24 cellular contexts compared by ENCODE assay signal in the genomic region with DNA sequence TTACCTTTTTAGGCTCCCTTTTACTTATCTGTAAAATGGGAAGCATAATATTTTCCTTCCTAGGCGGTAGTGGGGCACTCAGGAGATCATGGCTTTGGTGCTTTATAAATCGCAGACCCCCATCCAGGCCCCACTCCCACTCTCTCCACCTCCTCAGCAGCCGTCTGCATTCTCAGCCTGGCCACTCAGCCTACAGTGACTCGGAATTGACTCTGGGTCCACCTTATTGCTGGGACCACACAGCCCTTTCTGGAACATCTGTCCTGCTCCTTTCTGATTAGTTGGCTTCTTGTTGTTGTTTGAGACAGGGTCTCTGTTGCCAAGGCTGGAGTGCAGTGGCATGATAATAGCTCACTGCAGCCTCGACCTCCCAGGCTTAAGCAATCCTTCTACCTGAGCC.
"Had no signal": no experiment of that assay in that cellular context is flagged by ENCODE, and none has a peak within 500 bp of the region (broad histone marks: within the 10 kb centered on the region; RNA-seq: fewer than 3 reads in every experiment).

No MANE protein-coding gene starts in this region.

- H3K27ac ChIP-seq: SJSA1 had no signal

- ATAC-seq: HepG2 had no signal

- H3K36me3 ChIP-seq: MG63, SJSA1 had no signal

- H3K27me3 ChIP-seq: MG63, SJSA1 had no signal

- H3K4me3 ChIP-seq: MG63, SJSA1, SK-N-MC had no signal

- H3K9me3 ChIP-seq: SJSA1 had no signal

- DNase-seq: IMR-90, Karpas-422, KG1, MG63, NCI-H1092, NCI-H1105 treated with DMSO at 0.1 percent for 48 hours, NCI-H1417 treated with DMSO at 0.1 percent for 48 hours, NCI-H146, NCI-H1694 treated with DMSO at 0.1 percent for 48 hours, NCI-H1930, NCI-H2081 treated with DMSO at 0.1 percent for 48 hours, NCI-H2171, NCI-H226, NCI-H446, NCI-H510A, NCI-H524 treated with DMSO at 0.1 percent for 48 hours, NCI-H69, NCI-H774, Right ventricle myocardium superior, RPMI8226, SIG-M5 had no signal
